In the genomic region with DNA sequence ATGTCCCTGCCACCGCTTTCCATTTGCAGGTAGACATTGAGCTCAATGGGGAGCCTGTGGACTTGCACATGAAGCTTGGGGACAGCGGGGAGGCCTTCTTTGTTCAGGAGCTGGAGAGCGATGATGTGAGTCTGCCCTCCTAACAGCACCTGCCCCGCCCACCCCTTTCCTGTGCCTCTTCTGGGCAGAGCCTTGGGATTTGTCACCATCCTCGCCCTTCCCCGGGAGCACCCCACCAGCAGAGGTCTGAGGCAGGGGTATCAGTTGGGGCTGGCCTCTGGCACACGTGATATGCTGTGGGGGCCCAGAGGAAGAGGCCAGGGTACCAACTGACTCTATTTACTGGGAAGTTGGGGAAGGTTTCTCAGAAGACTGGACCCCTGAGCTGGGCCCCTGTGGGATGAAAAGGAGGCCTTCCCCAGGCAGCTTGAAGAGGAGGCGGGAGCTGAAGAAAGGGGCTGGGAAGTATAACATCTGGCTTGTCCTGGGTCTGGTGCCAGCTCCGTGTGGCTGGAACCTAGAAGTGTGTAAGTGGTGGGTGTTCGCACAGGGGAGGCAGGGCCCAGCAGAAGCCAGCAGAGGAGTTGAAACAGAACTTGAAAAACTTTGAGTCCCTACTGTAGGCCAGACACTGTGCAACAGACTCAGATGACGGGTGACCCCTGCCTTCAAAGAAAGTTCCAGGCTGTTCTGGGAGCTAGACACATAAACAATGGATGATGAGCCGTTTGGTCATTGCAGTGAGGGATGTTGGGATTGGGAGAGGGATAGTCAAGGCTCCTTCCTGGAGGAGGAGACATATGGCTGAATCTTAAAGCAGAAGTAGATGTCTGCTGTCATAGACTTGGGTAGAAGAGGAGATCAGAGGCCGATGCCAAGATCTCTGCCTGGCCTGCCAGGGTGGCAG, we compare ENCODE assay signal across 1 cellular context.
TF ChIP-seq lines count a peak whose summit lies in the region.

No MANE protein-coding gene starts in this region.

TF ChIP-seq in IMR-90, 13 proteins besides CTCF, POLR2A, EP300 and RAD21:
- TF ChIP-seq BHLHE40 (IDR thresholded peaks at IDR 0.05; ENCODE audit: low read depth, low read length) (no peak), SMC3 (IDR thresholded peaks at IDR 0.05; ENCODE audit: low read depth, low read length) (no peak; the same call in 1 of the 2 replicates), MAZ (IDR thresholded peaks at IDR 0.05; ENCODE audit: borderline replicate concordance, low read depth, low read length) (no peak), MAFK (IDR thresholded peaks at IDR 0.05; ENCODE audit: low read depth, low read length) (no peak), CHD1 (IDR thresholded peaks at IDR 0.05; ENCODE audit: low read depth, low read length) (no peak), FOS (IDR thresholded peaks at IDR 0.05; ENCODE audit: low read depth, low read length) (no peak), RFX5 (IDR thresholded peaks at IDR 0.05; ENCODE audit: low read depth, low read length) (no peak)
- TF ChIP-seq, protein P1, sequence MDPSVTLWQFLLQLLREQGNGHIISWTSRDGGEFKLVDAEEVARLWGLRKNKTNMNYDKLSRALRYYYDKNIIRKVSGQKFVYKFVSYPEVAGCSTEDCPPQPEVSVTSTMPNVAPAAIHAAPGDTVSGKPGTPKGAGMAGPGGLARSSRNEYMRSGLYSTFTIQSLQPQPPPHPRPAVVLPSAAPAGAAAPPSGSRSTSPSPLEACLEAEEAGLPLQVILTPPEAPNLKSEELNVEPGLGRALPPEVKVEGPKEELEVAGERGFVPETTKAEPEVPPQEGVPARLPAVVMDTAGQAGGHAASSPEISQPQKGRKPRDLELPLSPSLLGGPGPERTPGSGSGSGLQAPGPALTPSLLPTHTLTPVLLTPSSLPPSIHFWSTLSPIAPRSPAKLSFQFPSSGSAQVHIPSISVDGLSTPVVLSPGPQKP (IDR thresholded peaks at IDR 0.05; ENCODE audit: borderline replicate concordance, low read depth, low read length): no peak
TF ChIP-seq in IMR-90: peak in this region for 0.
